Comparison of ENCODE assay signal across 20 cellular contexts in the genomic region with DNA sequence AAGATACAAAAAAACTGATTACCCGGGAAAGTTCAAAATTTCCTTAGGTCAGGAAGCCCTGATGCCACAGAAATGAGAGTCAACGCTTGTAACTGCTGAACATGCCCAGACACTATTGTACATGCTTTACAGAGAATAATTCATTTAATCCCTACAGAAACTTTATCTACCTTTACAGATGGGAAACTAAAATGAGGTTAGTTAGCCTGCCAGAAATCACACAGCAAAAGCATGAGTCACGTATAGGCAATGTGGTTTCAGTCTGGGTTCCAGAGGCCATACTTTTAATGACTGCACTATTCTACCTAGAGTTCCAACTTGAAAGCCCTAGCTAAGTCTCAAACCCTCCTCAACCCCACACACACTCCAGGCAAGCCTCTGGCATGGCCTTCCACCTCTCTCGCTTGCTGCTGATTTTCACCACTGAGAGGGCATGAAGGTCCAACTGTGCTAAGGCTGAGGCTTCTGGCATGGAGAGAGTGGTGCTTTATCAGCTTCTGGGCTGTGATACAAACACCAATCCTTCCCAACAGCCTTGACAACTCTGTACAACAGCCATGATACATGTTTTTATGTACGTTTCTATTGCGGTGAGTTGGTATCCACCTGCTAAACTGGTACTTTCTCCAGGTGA.
DNase-seq lines count a peak whose midpoint lies in the region; ATAC-seq, FAIRE-seq and TF ChIP-seq lines count a peak whose summit lies in the region.
"Had no signal": no experiment of that assay in that cellular context is flagged by ENCODE, and none has a peak within 500 bp of the region (broad histone marks: within the 10 kb centered on the region; RNA-seq: fewer than 3 reads in every experiment).

No MANE protein-coding gene starts in this region.

- no peak for TF ChIP-seq RAD21 in GM12878 (IDR thresholded peaks at IDR 0.05; ENCODE audit: insufficient read depth, low read depth, low read length)

- H3K79me2 ChIP-seq in GM12878 (ENCODE audit: control insufficient read depth, insufficient read depth, low read length), result no peaks in the 10 kb centered on the region

- no peak for FAIRE-seq in GM12878 (lab: Jason Lieb, UNC)

- TF ChIP-seq POLR2A in GM12878 (IDR thresholded peaks at IDR 0.05; ENCODE audit: low read depth, low read length) (no peak), Peyer's patch (IDR thresholded peaks at IDR 0.05) (no peak)

- in situ Hi-C loops in GM12878 (cut with MboI), result no loop called here

- H3K36me3 ChIP-seq in RWPE2 (ENCODE audit: low read depth), result no peaks in the 10 kb centered on the region
- no peaks in the 10 kb centered on the region for H3K36me3 ChIP-seq in GM12878 (ENCODE audit: control insufficient read depth in 2 of 2, insufficient read depth in 2 of 2, low read length in 1 of 2)
- no peaks in the 10 kb centered on the region for H3K36me3 ChIP-seq in Peyer's patch

- peak overlapping the region; percentile 9 for H3K27ac Mint-ChIP-seq in neural crest cell (ENCODE audit: unreplicated experiment)
- H3K27ac Mint-ChIP-seq: B cell; CD4-positive, alpha-beta memory T cell had no signal

- intact Hi-C loops in GM12878 (cut with micrococcal nuclease; ENCODE audit: unreplicated experiment), result no loop called here

- no peak overlapping the region for H3K9ac ChIP-seq in GM12878 (ENCODE audit: control insufficient read depth, insufficient read depth, low read length)

- WGBS in GM12878 (ENCODE audit: insufficient coverage, insufficient replicate concordance, low lambda C conversion rate, missing lambda C conversion rate), result 69% methylated on average over 6 of the region's 6 CpGs

- H3K4me3 Mint-ChIP-seq in neural crest cell, result no peak overlapping the region
- H3K4me3 Mint-ChIP-seq: B cell; CD4-positive, alpha-beta memory T cell had no signal

- no peaks in the 10 kb centered on the region for H3K4me1 Mint-ChIP-seq in neural crest cell
- H3K4me1 Mint-ChIP-seq: B cell; CD4-positive, alpha-beta memory T cell had no signal

- no peaks in the 10 kb centered on the region for H3K27me3 Mint-ChIP-seq in neural crest cell (ENCODE audit: low read depth)
- H3K27me3 Mint-ChIP-seq: B cell; CD4-positive, alpha-beta memory T cell had no signal

- RAD21 ChIA-PET in GM12878 (lab: Charles Lee; ENCODE audit: unreplicated experiment), result no interaction called here

- no TSS peak for BruUV-seq in GM12878 (replicated peaks; lab: Mats Ljungman, UMichigan)

- CTCF ChIA-PET in GM12878 (lab: Yijun Ruan, JAX), result no interaction called here

- H3K4me1 ChIP-seq in RWPE2 (ENCODE audit: insufficient read depth, poor library complexity, severe bottlenecking) (no peaks in the 10 kb centered on the region), GM12878 (ENCODE audit: control insufficient read depth, insufficient read depth, low read length) (no peaks in the 10 kb centered on the region), Peyer's patch (no peaks in the 10 kb centered on the region)

- no peak for TF ChIP-seq EP300 in GM12878 (IDR thresholded peaks at IDR 0.05; ENCODE audit: borderline replicate concordance in 1 of 2, control insufficient read depth in 1 of 2, low read depth in 2 of 2, low read length in 2 of 2)

- peaks cover 5% of the 10 kb centered on the region for H3K9me3 Mint-ChIP-seq in neural crest cell

- no peak overlapping the region for H3K4me2 ChIP-seq in GM12878 (ENCODE audit: control insufficient read depth, insufficient read depth)

- TF ChIP-seq CTCF in RWPE2 (IDR thresholded peaks at IDR 0.05; ENCODE audit: poor library complexity, severe bottlenecking) (no peak), GM12878 (IDR thresholded peaks at IDR 0.05 in 2 of 3, conservative IDR thresholded peaks at IDR 0.05 in 1 of 3; ENCODE audit: control insufficient read depth in 2 of 3, extremely low read depth in 1 of 3, insufficient read depth in 1 of 3, low read depth in 3 of 3, low read length in 3 of 3) (no peak), neural crest cell (conservative IDR thresholded peaks at IDR 0.05) (no peak), Peyer's patch (IDR thresholded peaks at IDR 0.05) (no peak)

- POLR2A ChIA-PET in GM12878 (lab: Charles Lee), result no interaction called here

- no peaks in the 10 kb centered on the region for H4K20me1 ChIP-seq in GM12878 (ENCODE audit: control insufficient read depth, insufficient read depth)

- SMC1A ChIA-PET in GM12878 (lab: Charles Lee; ENCODE audit: uncharacterized antibody, unreplicated experiment), result no interaction called here

- DNase-seq in H4 (ENCODE audit: low spot score) (peak; percentile 57), RWPE2 (ENCODE audit: low spot score) (no peak), GM12878 (ENCODE audit: low read depth, low spot score) (no peak), neural crest cell (ENCODE audit: low read depth, low spot score) (no peak), SKM-1 (lab: John Stamatoyannopoulos, UW; ENCODE audit: unreplicated experiment) (no peak), Peyer's patch (no peak)
- DNase-seq: ACHN; CD4-positive, alpha-beta memory T cell; GF-D8; GOT3; IMR-90; Kasumi-1; MV-4-11; NCI-H1436; NCI-H2081; NCI-H510A treated with DMSO at 0.1 percent for 48 hours; RPMI8226 had no signal

- no peak overlapping the region for H2AFZ ChIP-seq in GM12878 (ENCODE audit: control insufficient read depth, low read depth, low read length)

- H3K4me3 ChIP-seq in RWPE2 (ENCODE audit: severe bottlenecking) (no peak overlapping the region), GM12878 (no peak overlapping the region), Peyer's patch (no peak overlapping the region)

- H3K27ac ChIP-seq in RWPE2 (ENCODE audit: poor library complexity, severe bottlenecking) (no peak overlapping the region), GM12878 (ENCODE audit: control insufficient read depth, insufficient read depth) (no peak overlapping the region), Peyer's patch (no peak overlapping the region)

- ATAC-seq in RWPE2 (ENCODE audit: low read depth) (0 out of 3 replicates have a peak, but pooled peaks have one; percentile 14), GM12878 (peak; percentile 30; the same call in 2 of the 3 replicates), GM21360 (IDR thresholded peaks at IDR 0.05; ENCODE audit: unreplicated experiment) (no peak), GM19467 (IDR thresholded peaks at IDR 0.05; ENCODE audit: unreplicated experiment) (no peak)

- H3K9me3 ChIP-seq in RWPE2 (ENCODE audit: severe bottlenecking) (no peaks in the 10 kb centered on the region), GM12878 (replicated peaks; ENCODE audit: control insufficient read depth, insufficient read depth, low read length) (no peaks in the 10 kb centered on the region), Peyer's patch (no peaks in the 10 kb centered on the region)

- H3K27me3 ChIP-seq in RWPE2 (ENCODE audit: insufficient read depth, poor library complexity, severe bottlenecking) (no peaks in the 10 kb centered on the region), GM12878 (replicated peaks in 1 of 2; ENCODE audit: control insufficient read depth in 2 of 2, insufficient read depth in 2 of 2, low read length in 1 of 2) (no peaks in the 10 kb centered on the region), Peyer's patch (no peaks in the 10 kb centered on the region)

- no peaks in the 10 kb centered on the region for H3K36me3 Mint-ChIP-seq in neural crest cell (ENCODE audit: low read depth)
- H3K36me3 Mint-ChIP-seq: CD4-positive, alpha-beta memory T cell had no signal

TF ChIP-seq in GM12878, 131 proteins besides CTCF, POLR2A, EP300 and RAD21 (continues in another document):
- no peak for TF ChIP-seq ZBED1 (IDR thresholded peaks at IDR 0.05; ENCODE audit: borderline replicate concordance)
- TF ChIP-seq NRF1 (conservative IDR thresholded peaks at IDR 0.05; ENCODE audit: low read depth, low read length), result no peak
- no peak for TF ChIP-seq TAF1 (IDR thresholded peaks at IDR 0.05; ENCODE audit: borderline replicate concordance, low read depth, low read length)
- TF ChIP-seq POLR2AphosphoS2 (IDR thresholded peaks at IDR 0.05; ENCODE audit: low read depth, low read length), result no peak
- TF ChIP-seq RBBP5 (conservative IDR thresholded peaks at IDR 0.05), result no peak
- TF ChIP-seq, protein P1, sequence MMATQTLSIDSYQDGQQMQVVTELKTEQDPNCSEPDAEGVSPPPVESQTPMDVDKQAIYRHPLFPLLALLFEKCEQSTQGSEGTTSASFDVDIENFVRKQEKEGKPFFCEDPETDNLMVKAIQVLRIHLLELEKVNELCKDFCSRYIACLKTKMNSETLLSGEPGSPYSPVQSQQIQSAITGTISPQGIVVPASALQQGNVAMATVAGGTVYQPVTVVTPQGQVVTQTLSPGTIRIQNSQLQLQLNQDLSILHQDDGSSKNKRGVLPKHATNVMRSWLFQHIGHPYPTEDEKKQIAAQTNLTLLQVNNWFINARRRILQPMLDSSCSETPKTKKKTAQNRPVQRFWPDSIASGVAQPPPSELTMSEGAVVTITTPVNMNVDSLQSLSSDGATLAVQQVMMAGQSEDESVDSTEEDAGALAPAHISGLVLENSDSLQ (IDR thresholded peaks at IDR 0.05), result no peak
- no peak for TF ChIP-seq ZNF274 (IDR thresholded peaks at IDR 0.05; ENCODE audit: insufficient read depth, insufficient read length)
- TF ChIP-seq, protein P2, sequence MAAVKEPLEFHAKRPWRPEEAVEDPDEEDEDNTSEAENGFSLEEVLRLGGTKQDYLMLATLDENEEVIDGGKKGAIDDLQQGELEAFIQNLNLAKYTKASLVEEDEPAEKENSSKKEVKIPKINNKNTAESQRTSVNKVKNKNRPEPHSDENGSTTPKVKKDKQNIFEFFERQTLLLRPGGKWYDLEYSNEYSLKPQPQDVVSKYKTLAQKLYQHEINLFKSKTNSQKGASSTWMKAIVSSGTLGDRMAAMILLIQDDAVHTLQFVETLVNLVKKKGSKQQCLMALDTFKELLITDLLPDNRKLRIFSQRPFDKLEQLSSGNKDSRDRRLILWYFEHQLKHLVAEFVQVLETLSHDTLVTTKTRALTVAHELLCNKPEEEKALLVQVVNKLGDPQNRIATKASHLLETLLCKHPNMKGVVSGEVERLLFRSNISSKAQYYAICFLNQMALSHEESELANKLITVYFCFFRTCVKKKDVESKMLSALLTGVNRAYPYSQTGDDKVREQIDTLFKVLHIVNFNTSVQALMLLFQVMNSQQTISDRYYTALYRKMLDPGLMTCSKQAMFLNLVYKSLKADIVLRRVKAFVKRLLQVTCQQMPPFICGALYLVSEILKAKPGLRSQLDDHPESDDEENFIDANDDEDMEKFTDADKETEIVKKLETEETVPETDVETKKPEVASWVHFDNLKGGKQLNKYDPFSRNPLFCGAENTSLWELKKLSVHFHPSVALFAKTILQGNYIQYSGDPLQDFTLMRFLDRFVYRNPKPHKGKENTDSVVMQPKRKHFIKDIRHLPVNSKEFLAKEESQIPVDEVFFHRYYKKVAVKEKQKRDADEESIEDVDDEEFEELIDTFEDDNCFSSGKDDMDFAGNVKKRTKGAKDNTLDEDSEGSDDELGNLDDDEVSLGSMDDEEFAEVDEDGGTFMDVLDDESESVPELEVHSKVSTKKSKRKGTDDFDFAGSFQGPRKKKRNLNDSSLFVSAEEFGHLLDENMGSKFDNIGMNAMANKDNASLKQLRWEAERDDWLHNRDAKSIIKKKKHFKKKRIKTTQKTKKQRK (IDR thresholded peaks at IDR 0.05; ENCODE audit: low read depth, low read length), result no peak

Comparison
In these comparisons a context has a peak if more than half of its experiments do, and no peak if none do; other contexts are left out.
1. ATAC-seq: peak in RWPE2 (single experiment) and GM12878 (single experiment); none in GM21360 (single experiment) and GM19467 (single experiment).